In the genomic region with DNA sequence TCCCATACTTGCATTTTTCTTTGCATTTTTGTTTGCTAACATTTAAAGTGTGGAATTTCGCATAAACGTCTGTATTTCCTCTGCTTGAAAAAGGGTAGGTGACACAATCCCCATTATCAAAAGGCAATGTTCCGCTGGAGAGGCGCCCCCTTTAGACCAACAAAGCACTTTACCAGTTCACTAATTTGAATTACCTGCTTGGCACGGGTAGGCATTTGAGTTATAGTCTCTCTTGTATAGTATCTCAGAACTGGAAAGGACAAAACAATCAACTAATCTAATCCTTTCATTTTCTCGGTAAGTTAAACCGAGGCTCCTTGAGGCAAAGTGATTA, we compare ENCODE assay signal across 8 cellular contexts. TPM values are rescaled to one million over a fixed set of nuclear protein-coding genes. Genes with fewer than 3 reads are reported as not detected.
DNase-seq lines count a peak whose midpoint lies in the region; ATAC-seq and TF ChIP-seq lines count a peak whose summit lies in the region.

No MANE protein-coding gene starts in this region.

- peaks cover 44% of the 10 kb centered on the region for H3K27me3 Mint-ChIP-seq in dendritic cell treated with granulocyte-macrophage colony-stimulating factor and Interleukin-4, amounts not matched to agents 40 ng/mL and 50 ng/mL, for 4 days

- H3K4me1 ChIP-seq in HUES64 (ENCODE audit: insufficient read depth, low read length) (peaks cover 7% of the 10 kb centered on the region; the same call in 1 of the 2 replicates), testis (peaks cover 5% of the 10 kb centered on the region)

- WGBS in HUES64: 0% methylated on average over 4 of the region's 7 CpGs
- 2 to 3% methylated on average over 7 of the region's 7 CpGs for WGBS in testis, 2 donors

- H3K27ac Mint-ChIP-seq in dendritic cell treated with granulocyte-macrophage colony-stimulating factor and Interleukin-4, amounts not matched to agents 40 ng/mL and 50 ng/mL, for 4 days: no peak overlapping the region

- peak overlapping the region; percentile 64 for H3K4me3 ChIP-seq in GM12864 (ENCODE audit: low read depth, low read length)
- H3K4me3 ChIP-seq in HUES64 (ENCODE audit: low read length): peak overlapping the region; percentile 88
- peak overlapping the region; percentile 61 to 82 for H3K4me3 ChIP-seq in testis

- TF ChIP-seq POLR2A in testis (IDR thresholded peaks at IDR 0.05): no peak

- H3K9ac ChIP-seq in HUES64 (ENCODE audit: low read depth, low read length): peak overlapping the region; percentile 24

- peaks cover 6% of the 10 kb centered on the region; the same call in 1 of the 2 replicates for H3K27me3 ChIP-seq in HUES64 (ENCODE audit: insufficient read depth, low read length)
- H3K27me3 ChIP-seq in testis: no peaks in the 10 kb centered on the region

- H3K4me3 Mint-ChIP-seq in dendritic cell treated with granulocyte-macrophage colony-stimulating factor and Interleukin-4, amounts not matched to agents 40 ng/mL and 50 ng/mL, for 4 days: peak overlapping the region; percentile 70

- H3K9me3 Mint-ChIP-seq in dendritic cell treated with granulocyte-macrophage colony-stimulating factor and Interleukin-4, amounts not matched to agents 40 ng/mL and 50 ng/mL, for 4 days: no peaks in the 10 kb centered on the region

- TF ChIP-seq CTCF in GM12864 (IDR thresholded peaks at IDR 0.05; ENCODE audit: low read depth, low read length, missing control alignments): peak; percentile 59
- peak; percentile 13 to 44 (median 21) for TF ChIP-seq CTCF in testis (IDR thresholded peaks at IDR 0.05)

- H3K36me3 Mint-ChIP-seq in dendritic cell treated with granulocyte-macrophage colony-stimulating factor and Interleukin-4, amounts not matched to agents 40 ng/mL and 50 ng/mL, for 4 days (ENCODE audit: low read depth): no peaks in the 10 kb centered on the region

- H3K4me1 Mint-ChIP-seq in dendritic cell treated with granulocyte-macrophage colony-stimulating factor and Interleukin-4, amounts not matched to agents 40 ng/mL and 50 ng/mL, for 4 days (ENCODE audit: low read depth): peaks cover 14% of the 10 kb centered on the region

- DNase-seq in GM12864 (ENCODE audit: low read depth) (no peak), RPMI8226 (peak; percentile 84), lung microvascular endothelial cell (ENCODE audit: low read depth in 2 of 2) (peak; percentile 32 to 62), testis (peak; percentile 61), mesenteric fat pad (ENCODE audit: low spot score) (no peak)

- H3K27ac ChIP-seq in HUES64 (ENCODE audit: low read depth, low read length) (no peak overlapping the region), testis (peak overlapping the region in 1 of 2 donors; percentile 35)

- no peaks in the 10 kb centered on the region for H3K9me3 ChIP-seq in HUES64 (ENCODE audit: insufficient read depth, low read depth, low read length)
- no peaks in the 10 kb centered on the region for H3K9me3 ChIP-seq in testis

- peak; percentile 52 for ATAC-seq in GM21576 (IDR thresholded peaks at IDR 0.05; ENCODE audit: unreplicated experiment)

- intact Hi-C loops in dendritic cell treated with granulocyte-macrophage colony-stimulating factor and Interleukin-4, amounts not matched to agents 40 ng/mL and 50 ng/mL, for 4 days (cut with micrococcal nuclease): no loop called here
- intact Hi-C loops in testis (cut with DNase I; ENCODE audit: low total_unique reads): no loop called here

- H3K36me3 ChIP-seq in HUES64 (ENCODE audit: insufficient read depth, low read length): no peaks in the 10 kb centered on the region
- no peaks in the 10 kb centered on the region for H3K36me3 ChIP-seq in testis (ENCODE audit: low read depth, missing control alignments)

RNA-seq across cellular contexts. Expression of gene CCDC39, which starts 0.8 kb away (rescaled TPM):
- polyA plus RNA-seq in HUES64 (2013, experiment 1 of 2): 0.85 TPM
- polyA plus RNA-seq in HUES64 (2013, experiment 2 of 2): 0.51 TPM
- not detected in 2 replicates for total RNA-seq in lung microvascular endothelial cell
- 1 to 10 TPM; 3.5 to 7.4 TPM for total RNA-seq in testis
- polyA plus RNA-seq in testis (ENCODE audit: insufficient read depth, low read depth, low replicate concordance): 4.3 TPM
- total RNA-seq in mesenteric fat pad: 0.64 TPM

Comparison
In these comparisons a context has a peak if more than half of its experiments do, and no peak if none do; other contexts are left out.
1. DNase-seq: peak in RPMI8226 (single experiment), lung microvascular endothelial cell (2 of 2) and testis (single experiment); none in GM12864 (single experiment) and mesenteric fat pad (single experiment).
2. Peak in every context shown above with its lines, with median percentiles within 50 percentile points of each other: H3K4me3 ChIP-seq.